Comparison of ENCODE assay signal across 6 cellular contexts in genomic region chr19:1904385-1905070, GRCh38. TPM values are rescaled to one million over a fixed set of nuclear protein-coding genes. Genes with fewer than 3 reads are reported as not detected.
DNase-seq lines count a peak whose midpoint lies in the region; ATAC-seq lines count a peak whose summit lies in the region.

No MANE protein-coding gene starts in this region.

- peak overlapping the region; percentile 87 for H3K4me3 ChIP-seq in thymus (ENCODE audit: low read length)

- H3K27ac Mint-ChIP-seq in activated CD4-positive, alpha-beta T cell treated with anti-CD3 and anti-CD28 coated beads, Interleukin-2, amount 10 ng/mL, durations not matched to agents 7 days and 5 days = peak overlapping the region; percentile 83

- peaks cover 44% of the 10 kb centered on the region for H3K4me1 Mint-ChIP-seq in activated CD4-positive, alpha-beta T cell treated with anti-CD3 and anti-CD28 coated beads, Interleukin-2, amount 10 ng/mL, durations not matched to agents 7 days and 5 days

- CTCF ChIA-PET in activated CD4-positive, alpha-beta T cell treated with anti-CD3 and anti-CD28 coated beads, Interleukin-2, amount 10 ng/mL, durations not matched to agents 7 days and 5 days (lab: Charles Lee) = interaction anchor here (1.2 to 1.6 kb wide), 2 partner anchors 40 to 148 kb away, joined by 4 to 6 read pairs; no protein-coding TSS in a partner anchor

- H3K4me3 Mint-ChIP-seq in activated CD4-positive, alpha-beta T cell treated with anti-CD3 and anti-CD28 coated beads, Interleukin-2, amount 10 ng/mL, durations not matched to agents 7 days and 5 days = peak overlapping the region; percentile 81

- ATAC-seq in HG02610 (IDR thresholded peaks at IDR 0.05; ENCODE audit: unreplicated experiment) = no peak

- no peaks in the 10 kb centered on the region for H3K36me3 ChIP-seq in thymus (ENCODE audit: control insufficient read depth, insufficient read depth)

- peak overlapping the region; percentile 92 for H3K27ac ChIP-seq in thymus (ENCODE audit: low read depth)

- WGBS in thymus = 36% methylated on average over 12 of the region's 12 CpGs

- H3K27me3 ChIP-seq in thymus (ENCODE audit: control insufficient read depth, insufficient read depth) = no peaks in the 10 kb centered on the region

- DNase-seq in activated CD4-positive, alpha-beta T cell treated with anti-CD3 and anti-CD28 coated beads, Interleukin-2, amount 10 ng/mL, durations not matched to agents 7 days and 5 days = no peak
- no peak for DNase-seq in activated CD4-positive, alpha-beta T cell treated with anti-CD3 and anti-CD28 coated beads, Interleukin-2, amount 50 U/mL, for 4 hours
- DNase-seq in OCI-M1 (lab: John Stamatoyannopoulos, UW) (peak; percentile 76), germinal center (ENCODE audit: low spot score) (peak; percentile 69)

- POLR2A ChIA-PET in activated CD4-positive, alpha-beta T cell treated with anti-CD3 and anti-CD28 coated beads, Interleukin-2, amount 10 ng/mL, durations not matched to agents 7 days and 5 days (lab: Charles Lee) = interaction anchor here (0.6 kb wide), 1 partner anchor 33 kb away, joined by 3 read pairs; no protein-coding TSS in a partner anchor

- no peaks in the 10 kb centered on the region for H3K9me3 Mint-ChIP-seq in activated CD4-positive, alpha-beta T cell treated with anti-CD3 and anti-CD28 coated beads, Interleukin-2, amount 10 ng/mL, durations not matched to agents 7 days and 5 days

- H3K27me3 Mint-ChIP-seq in activated CD4-positive, alpha-beta T cell treated with anti-CD3 and anti-CD28 coated beads, Interleukin-2, amount 10 ng/mL, durations not matched to agents 7 days and 5 days = no peaks in the 10 kb centered on the region

- H3K4me1 ChIP-seq in thymus (ENCODE audit: control insufficient read depth, insufficient read depth, low read length) = peaks cover 19% of the 10 kb centered on the region

- H3K9me3 ChIP-seq in thymus (ENCODE audit: control insufficient read depth) = no peaks in the 10 kb centered on the region

- peaks cover 6% of the 10 kb centered on the region for H3K36me3 Mint-ChIP-seq in activated CD4-positive, alpha-beta T cell treated with anti-CD3 and anti-CD28 coated beads, Interleukin-2, amount 10 ng/mL, durations not matched to agents 7 days and 5 days (ENCODE audit: low read depth)

RNA-seq across cellular contexts. Expression of gene ADAT3, which starts 0.7 kb away (rescaled TPM):
- 10 to 100 TPM; 10.6 to 13.3 TPM for total RNA-seq in activated CD4-positive, alpha-beta T cell treated with anti-CD3 and anti-CD28 coated beads, Interleukin-2, amount 10 ng/mL, durations not matched to agents 7 days and 5 days
- polyA plus RNA-seq in thymus = 4.5 TPM

RNA-seq across cellular contexts. Expression of gene SCAMP4, which starts 0.7 kb away (rescaled TPM):
- 10 to 100 TPM; 27.5 to 37.9 TPM for total RNA-seq in activated CD4-positive, alpha-beta T cell treated with anti-CD3 and anti-CD28 coated beads, Interleukin-2, amount 10 ng/mL, durations not matched to agents 7 days and 5 days
- polyA plus RNA-seq in thymus = 21.9 TPM

RNA-seq across cellular contexts. Expression of gene ABHD17A, which starts 19.2 kb away (rescaled TPM):
- total RNA-seq in activated CD4-positive, alpha-beta T cell treated with anti-CD3 and anti-CD28 coated beads, Interleukin-2, amount 10 ng/mL, durations not matched to agents 7 days and 5 days = 100 to 1,000 TPM; 180 TPM
- 90.4 TPM for polyA plus RNA-seq in thymus

RNA-seq across cellular contexts. Expression of gene CSNK1G2, which starts 36.4 kb away (rescaled TPM):
- total RNA-seq in activated CD4-positive, alpha-beta T cell treated with anti-CD3 and anti-CD28 coated beads, Interleukin-2, amount 10 ng/mL, durations not matched to agents 7 days and 5 days = 100 to 1,000 TPM; 112 to 119 TPM
- 80.9 TPM for polyA plus RNA-seq in thymus

RNA-seq across cellular contexts. Expression of gene KLF16, which starts 41.1 kb away (rescaled TPM):
- total RNA-seq in activated CD4-positive, alpha-beta T cell treated with anti-CD3 and anti-CD28 coated beads, Interleukin-2, amount 10 ng/mL, durations not matched to agents 7 days and 5 days = 10 to 100 TPM; 24.0 to 25.5 TPM
- 8.4 TPM for polyA plus RNA-seq in thymus

Comparison
In these comparisons a context has a peak if more than half of its experiments do, and no peak if none do; other contexts are left out.
1. DNase-seq: peak in OCI-M1 (single experiment) and germinal center (single experiment); none in activated CD4-positive, alpha-beta T cell treated with anti-CD3 and anti-CD28 coated beads, Interleukin-2, amount 10 ng/mL, durations not matched to agents 7 days and 5 days (single experiment) and activated CD4-positive, alpha-beta T cell treated with anti-CD3 and anti-CD28 coated beads, Interleukin-2, amount 50 U/mL, for 4 hours (0 of 2).